ENCODE assay signal across 8 cellular contexts in genomic region chr6:13711384-13711725, GRCh38. TPM values are rescaled to one million over a fixed set of nuclear protein-coding genes. Genes with fewer than 3 reads are reported as not detected.
A peak's percentile ranks its signal among the peaks of the same experiment; 100 is the strongest.
DNase-seq lines count a peak whose midpoint lies in the region; ATAC-seq and TF ChIP-seq lines count a peak whose summit lies in the region.

No MANE protein-coding gene starts in this region.

- H3K27ac Mint-ChIP-seq in dendritic cell treated with granulocyte-macrophage colony-stimulating factor and Interleukin-4, amounts not matched to agents 40 ng/mL and 50 ng/mL, for 4 days, result peak overlapping the region; percentile 98
- H3K27ac Mint-ChIP-seq in naive thymus-derived CD8-positive, alpha-beta T cell, result peak overlapping the region in 5 of 10 donors; percentile 20 to 69 (median 63)

- no peaks in the 10 kb centered on the region for H3K27me3 ChIP-seq in BE2C
- no peaks in the 10 kb centered on the region for H3K27me3 ChIP-seq in SJCRH30

- H3K4me3 Mint-ChIP-seq in dendritic cell treated with granulocyte-macrophage colony-stimulating factor and Interleukin-4, amounts not matched to agents 40 ng/mL and 50 ng/mL, for 4 days, result peak overlapping the region; percentile 72
- peak overlapping the region in 7 of 10 donors; percentile 39 to 99 (median 55) for H3K4me3 Mint-ChIP-seq in naive thymus-derived CD8-positive, alpha-beta T cell

- H3K36me3 Mint-ChIP-seq in dendritic cell treated with granulocyte-macrophage colony-stimulating factor and Interleukin-4, amounts not matched to agents 40 ng/mL and 50 ng/mL, for 4 days (ENCODE audit: low read depth), result peaks cover 23% of the 10 kb centered on the region
- H3K36me3 Mint-ChIP-seq in naive thymus-derived CD8-positive, alpha-beta T cell, result no peaks in the 10 kb centered on the region

- H3K4me1 ChIP-seq in BE2C (no peaks in the 10 kb centered on the region; the same call in 1 of the 2 replicates), SJCRH30 (no peaks in the 10 kb centered on the region)

- peak overlapping the region; percentile 28; the same call in 1 of the 2 replicates for H3K4me3 ChIP-seq in BE2C (ENCODE audit: low read depth, low read length)
- H3K4me3 ChIP-seq in SJCRH30, result peak overlapping the region; percentile 67

- H3K4me1 Mint-ChIP-seq in dendritic cell treated with granulocyte-macrophage colony-stimulating factor and Interleukin-4, amounts not matched to agents 40 ng/mL and 50 ng/mL, for 4 days (ENCODE audit: low read depth), result peaks cover 67% of the 10 kb centered on the region
- H3K4me1 Mint-ChIP-seq in naive thymus-derived CD8-positive, alpha-beta T cell, result peaks cover 19 to 52% (median 38%) of the 10 kb centered on the region in 4 donors

- TF ChIP-seq CTCF in BE2C (IDR thresholded peaks at IDR 0.05; ENCODE audit: low read depth, low read length), result no peak

- H3K9me3 Mint-ChIP-seq in dendritic cell treated with granulocyte-macrophage colony-stimulating factor and Interleukin-4, amounts not matched to agents 40 ng/mL and 50 ng/mL, for 4 days, result peaks cover 3% of the 10 kb centered on the region
- no peaks in the 10 kb centered on the region for H3K9me3 Mint-ChIP-seq in naive thymus-derived CD8-positive, alpha-beta T cell

- H3K9me3 ChIP-seq in BE2C (no peaks in the 10 kb centered on the region), SJCRH30 (replicated peaks) (no peaks in the 10 kb centered on the region)

- intact Hi-C loops in dendritic cell treated with granulocyte-macrophage colony-stimulating factor and Interleukin-4, amounts not matched to agents 40 ng/mL and 50 ng/mL, for 4 days (cut with micrococcal nuclease), result loop anchor here (5.0 kb wide), 1 partner anchor 51 kb away; no protein-coding TSS in a partner anchor

- H3K27me3 Mint-ChIP-seq in dendritic cell treated with granulocyte-macrophage colony-stimulating factor and Interleukin-4, amounts not matched to agents 40 ng/mL and 50 ng/mL, for 4 days, result no peaks in the 10 kb centered on the region
- H3K27me3 Mint-ChIP-seq in naive thymus-derived CD8-positive, alpha-beta T cell, result no peaks in the 10 kb centered on the region

- ATAC-seq in GM18907 (IDR thresholded peaks at IDR 0.05; ENCODE audit: unreplicated experiment), result peak; percentile 64
- ATAC-seq in HG03108 (IDR thresholded peaks at IDR 0.05; ENCODE audit: unreplicated experiment), result peak; percentile 42
- peak; percentile 40 to 56 for ATAC-seq in naive thymus-derived CD8-positive, alpha-beta T cell

- no peak overlapping the region; the same call in 1 of the 2 replicates for H3K27ac ChIP-seq in SJCRH30

- no peaks in the 10 kb centered on the region for H3K36me3 ChIP-seq in BE2C
- no peaks in the 10 kb centered on the region for H3K36me3 ChIP-seq in SJCRH30

- POLR2A ChIA-PET in naive thymus-derived CD8-positive, alpha-beta T cell (lab: Charles Lee), result interaction anchor here (0.6 to 5.6 kb wide), 22 partner anchors 9 to 1594 kb away, joined by 3 to 103 read pairs (median 4); partner anchors contain the start of genes JARID2, NOL7, SIRT5 and TBC1D7

- DNase-seq in BE2C (peak; percentile 82), SJCRH30 (peak; percentile 49 to 58), CD1c-positive myeloid dendritic cell (ENCODE audit: extremely low spot score) (no peak)
- peak in 3 of 10 donors; percentile 60 to 80 (median 77) for DNase-seq in naive thymus-derived CD8-positive, alpha-beta T cell
- DNase-seq in effector CD8-positive, alpha-beta T cell (lab: John Stamatoyannopoulos, UW), result no peak

RNA-seq across cellular contexts. Expression of gene RANBP9, which starts 0.3 kb away (rescaled TPM):
- polyA plus RNA-seq in BE2C (2012; ENCODE audit: insufficient read depth, insufficient read length, low read depth), result 32.2 TPM
- total RNA-seq in SJCRH30 (2014; rRNA removed; shearing (Covaris generic)), result 20.1 and 22.7 TPM in 2 replicates
- total RNA-seq in naive thymus-derived CD8-positive, alpha-beta T cell, result 10 to 100 TPM; 50.4 to 57.2 TPM
- polyA plus RNA-seq in naive thymus-derived CD8-positive, alpha-beta T cell, result 1 to 10 TPM; 1.9 to 5.6 (median 3.9) TPM

Comparison
In these comparisons a context has a peak if more than half of its experiments do, and no peak if none do; other contexts are left out.
1. DNase-seq: peak in BE2C (single experiment) and SJCRH30 (2 of 2); none in effector CD8-positive, alpha-beta T cell (single experiment) and CD1c-positive myeloid dendritic cell (single experiment).
2. Peak in every context shown above with its lines, with median percentiles within 50 percentile points of each other: ATAC-seq.